Comparison of ENCODE assay signal across 14 cellular contexts in genomic region chr13:83880275-83881027, GRCh38. TPM values are rescaled to one million over a fixed set of nuclear protein-coding genes. Genes with fewer than 3 reads are reported as not detected.
DNase-seq lines count a peak whose midpoint lies in the region; ATAC-seq and TF ChIP-seq lines count a peak whose summit lies in the region.
"Had no signal": no experiment of that assay in that cellular context is flagged by ENCODE, and none has a peak within 500 bp of the region (broad histone marks: within the 10 kb centered on the region; RNA-seq: fewer than 3 reads in every experiment).

No MANE protein-coding gene starts in this region.

- no peak for TF ChIP-seq POLR2A in spleen (IDR thresholded peaks at IDR 0.05)

- no peak for TF ChIP-seq CTCF in BE2C (IDR thresholded peaks at IDR 0.05; ENCODE audit: low read depth, low read length)
- no peak for TF ChIP-seq CTCF in glutamatergic neuron (IDR thresholded peaks at IDR 0.05; ENCODE audit: partially characterized antibody, unreplicated experiment)
- TF ChIP-seq CTCF in osteocyte (IDR thresholded peaks at IDR 0.05): no peak
- TF ChIP-seq CTCF in spleen (IDR thresholded peaks at IDR 0.05 in 8 of 11, conservative IDR thresholded peaks at IDR 0.05 in 3 of 11): no peak

- no peaks in the 10 kb centered on the region for H3K36me3 Mint-ChIP-seq in glutamatergic neuron (ENCODE audit: unreplicated experiment)
- no peaks in the 10 kb centered on the region for H3K36me3 Mint-ChIP-seq in osteocyte (ENCODE audit: unreplicated experiment)
- H3K36me3 Mint-ChIP-seq in T-cell: no peaks in the 10 kb centered on the region
- H3K36me3 Mint-ChIP-seq: CD4-positive, CD25-positive, alpha-beta regulatory T cell had no signal

- DNase-seq in BE2C (peak; percentile 20), NCI-H69 (lab: John Stamatoyannopoulos, UW) (peak; percentile 45), glutamatergic neuron (peak; percentile 31), osteocyte (ENCODE audit: extremely low spot score, unreplicated experiment) (no peak), SHP77 (lab: John Stamatoyannopoulos, UW) (no peak), spleen (no peak), T-cell (no peak), DMS153 treated with DMSO at 0.1 percent for 48 hours (lab: John Stamatoyannopoulos, UW; ENCODE audit: unreplicated experiment) (no peak)
- DNase-seq: mesendoderm, NCI-H2081, psoas muscle had no signal

- no peak overlapping the region for H3K27ac ChIP-seq in spleen
- H3K27ac ChIP-seq: psoas muscle had no signal

- CTCF ChIA-PET in T-cell (lab: Charles Lee): interaction anchor here in 1 of 2 donors (0.6 kb wide), 1 partner anchor 1489 kb away, joined by 3 read pairs; no protein-coding TSS in a partner anchor

- H3K4me1 ChIP-seq in BE2C (no peaks in the 10 kb centered on the region), spleen (peaks cover 0 to 3% (median 0%) of the 10 kb centered on the region in 6 donors)
- H3K4me1 ChIP-seq: psoas muscle had no signal

- WGBS in spleen, 5 donors: 7 to 14% (median 9%) methylated on average over 12 to 23 of the region's 23 CpGs

- ATAC-seq in T-cell (replicated peaks in 1 of 4): no peak
- ATAC-seq: psoas muscle had no signal

- H3K4me3 Mint-ChIP-seq in glutamatergic neuron (ENCODE audit: unreplicated experiment) (peak overlapping the region; percentile 96), osteocyte (ENCODE audit: unreplicated experiment) (peak overlapping the region; percentile 21), T-cell (no peak overlapping the region)
- H3K4me3 Mint-ChIP-seq: central memory CD8-positive, alpha-beta T cell had no signal

- POLR2A ChIA-PET in T-cell (lab: Charles Lee): no interaction called here

- H3K4me3 ChIP-seq in BE2C (ENCODE audit: low read depth, low read length) (peak overlapping the region; percentile 77), spleen (no peak overlapping the region)
- H3K4me3 ChIP-seq: psoas muscle had no signal

- H3K27ac Mint-ChIP-seq in glutamatergic neuron (ENCODE audit: unreplicated experiment): peak overlapping the region; percentile 95
- H3K27ac Mint-ChIP-seq in osteocyte (ENCODE audit: unreplicated experiment): no peak overlapping the region
- no peak overlapping the region for H3K27ac Mint-ChIP-seq in T-cell
- H3K27ac Mint-ChIP-seq: CD4-positive, CD25-positive, alpha-beta regulatory T cell had no signal

- peaks cover 17% of the 10 kb centered on the region for H3K4me1 Mint-ChIP-seq in glutamatergic neuron (ENCODE audit: low read depth, unreplicated experiment)
- H3K4me1 Mint-ChIP-seq in osteocyte (ENCODE audit: unreplicated experiment): peaks cover 39% of the 10 kb centered on the region
- peaks cover 18 to 21% (median 21%) of the 10 kb centered on the region in 3 donors for H3K4me1 Mint-ChIP-seq in T-cell
- H3K4me1 Mint-ChIP-seq: central memory CD8-positive, alpha-beta T cell had no signal

- intact Hi-C loops in spleen (cut with DNase I; ENCODE audit: low total_unique reads): no loop called here

- H3K27me3 Mint-ChIP-seq in glutamatergic neuron (ENCODE audit: unreplicated experiment): peaks cover 15% of the 10 kb centered on the region
- peaks cover 49% of the 10 kb centered on the region for H3K27me3 Mint-ChIP-seq in osteocyte (ENCODE audit: unreplicated experiment)
- H3K27me3 Mint-ChIP-seq in T-cell: peaks cover 45 to 58% of the 10 kb centered on the region in 2 donors

- H3K36me3 ChIP-seq in BE2C (no peaks in the 10 kb centered on the region), spleen (no peaks in the 10 kb centered on the region)

- H3K27me3 ChIP-seq in BE2C (peaks cover 52% of the 10 kb centered on the region), spleen (replicated peaks in 1 of 7) (peaks cover 0 to 64% (median 14%) of the 10 kb centered on the region in 7 donors)

- no peaks in the 10 kb centered on the region; the same call in 1 of the 2 replicates for H3K9me3 ChIP-seq in BE2C
- peaks cover 0 to 10% (median 0%) of the 10 kb centered on the region in 8 donors for H3K9me3 ChIP-seq in spleen
- H3K9me3 ChIP-seq: psoas muscle had no signal

- H3K9me3 Mint-ChIP-seq in glutamatergic neuron (ENCODE audit: unreplicated experiment) (peaks cover 24% of the 10 kb centered on the region), osteocyte (ENCODE audit: unreplicated experiment) (no peaks in the 10 kb centered on the region), T-cell (peaks cover 0 to 5% (median 0%) of the 10 kb centered on the region in 3 donors)
- H3K9me3 Mint-ChIP-seq: central memory CD8-positive, alpha-beta T cell had no signal

RNA-seq across cellular contexts. Expression of gene SLITRK1, which starts 1.8 kb away (rescaled TPM):
- polyA plus RNA-seq in BE2C (2012; ENCODE audit: insufficient read depth, insufficient read length, low read depth): 0.45 TPM
- 69.8 TPM for total RNA-seq in glutamatergic neuron (ENCODE audit: unreplicated experiment)
- 0.21 TPM in 2 replicates for total RNA-seq in osteocyte
- total RNA-seq in spleen: not detected
- under 1 TPM in 1 of 3 donors, not detected in 2; 0.02 TPM for polyA plus RNA-seq in spleen
- total RNA-seq in T-cell: not detected
- total RNA-seq: CD4-positive, CD25-positive, alpha-beta regulatory T cell; psoas muscle had no signal
- polyA plus RNA-seq: CD4-positive, CD25-positive, alpha-beta regulatory T cell; esophagus had no signal

Comparison
In these comparisons a context has a peak if more than half of its experiments do, and no peak if none do; other contexts are left out.
1. DNase-seq: peak in BE2C (single experiment), NCI-H69 (single experiment) and glutamatergic neuron (single experiment); none in osteocyte (single experiment), SHP77 (0 of 2), spleen (single experiment), T-cell (0 of 34) and DMS153 treated with DMSO at 0.1 percent for 48 hours (single experiment).
2. H3K4me3 Mint-ChIP-seq: peak in glutamatergic neuron (single experiment) and osteocyte (single experiment); none in T-cell (0 of 3).
3. RNA of gene SLITRK1, which starts 1.8 kb away (total RNA-seq): 69.8 TPM in glutamatergic neuron (single experiment); 0.21 TPM in osteocyte, not detected in spleen and not detected in T-cell; every median in the first group is over 10 times any median in the second.